In the genomic region with DNA sequence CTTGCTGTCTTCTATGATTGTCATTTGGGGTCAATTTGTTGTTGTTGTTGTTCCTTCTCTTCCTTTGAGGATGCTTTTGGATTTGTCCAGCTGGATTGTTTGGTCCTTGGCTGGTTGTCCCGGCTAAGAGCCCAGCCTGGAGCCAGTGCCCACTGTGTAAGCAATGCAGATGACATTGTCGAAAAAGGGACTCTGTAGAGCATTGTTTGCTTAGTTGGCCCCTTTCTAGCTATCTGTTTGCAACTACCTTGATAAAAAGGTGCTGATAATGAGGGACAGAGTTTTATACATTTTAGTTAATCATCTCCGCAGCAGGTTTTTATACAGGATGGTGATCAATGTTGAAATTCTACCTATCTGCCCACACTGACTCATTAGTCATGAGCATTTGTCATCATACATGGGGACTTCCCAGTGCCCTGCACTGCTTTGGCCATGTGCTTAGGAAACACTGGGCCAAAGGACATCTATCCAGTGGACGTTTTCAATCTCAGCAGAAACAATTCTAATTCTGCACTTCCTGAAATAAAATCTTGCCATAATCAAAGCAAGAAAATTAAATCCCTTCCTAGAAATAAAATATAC, we compare ENCODE assay signal across 15 cellular contexts.
DNase-seq lines count a peak whose midpoint lies in the region; ATAC-seq and TF ChIP-seq lines count a peak whose summit lies in the region.
"Had no signal": no experiment of that assay in that cellular context is flagged by ENCODE, and none has a peak within 500 bp of the region (broad histone marks: within the 10 kb centered on the region; RNA-seq: fewer than 3 reads in every experiment).

No MANE protein-coding gene starts in this region.

- H3K36me3 ChIP-seq in WERI-Rb-1, result no peaks in the 10 kb centered on the region

- H3K9me3 ChIP-seq in right cardiac atrium (ENCODE audit: control insufficient read depth, low read length) (no peaks in the 10 kb centered on the region), WERI-Rb-1 (ENCODE audit: severe bottlenecking) (no peaks in the 10 kb centered on the region)

- H3K27ac ChIP-seq in right cardiac atrium (ENCODE audit: low read length), result no peak overlapping the region
- no peak overlapping the region for H3K27ac ChIP-seq in WERI-Rb-1
- H3K27ac ChIP-seq: C4-2B, SK-N-MC had no signal

- no peak for ATAC-seq in left ventricle myocardium superior
- ATAC-seq in right cardiac atrium, result no peak
- peak; percentile 59 for ATAC-seq in HG03432 (IDR thresholded peaks at IDR 0.05; ENCODE audit: unreplicated experiment)
- ATAC-seq: Right ventricle myocardium inferior had no signal

- 76% methylated on average over 4 of the region's 4 CpGs for WGBS in right cardiac atrium

- H3K4me1 ChIP-seq in right cardiac atrium (ENCODE audit: control insufficient read depth, insufficient read depth, low read length), result no peaks in the 10 kb centered on the region

- intact Hi-C loops in left ventricle myocardium superior (cut with micrococcal nuclease), result no loop called here
- intact Hi-C loops in right cardiac atrium (cut with DNase I), result no loop called here

- H3K4me3 ChIP-seq in right cardiac atrium (ENCODE audit: low read length), result no peak overlapping the region
- H3K4me3 ChIP-seq in epithelial cell of esophagus (ENCODE audit: low read length), result no peak overlapping the region
- no peak overlapping the region for H3K4me3 ChIP-seq in WERI-Rb-1 (ENCODE audit: low read depth, low read length)
- H3K4me3 ChIP-seq: SK-N-MC had no signal

- no peak for TF ChIP-seq CTCF in epithelial cell of esophagus (IDR thresholded peaks at IDR 0.05; ENCODE audit: insufficient read depth, low read depth, low read length, missing control alignments)
- no peak for TF ChIP-seq CTCF in WERI-Rb-1 (IDR thresholded peaks at IDR 0.05; ENCODE audit: low read depth, low read length)

- DNase-seq in left ventricle myocardium superior, result peak; percentile 12
- no peak for DNase-seq in right cardiac atrium
- DNase-seq in epithelial cell of esophagus (ENCODE audit: low read depth), result peak; percentile 4
- DNase-seq in stimulated activated CD4-positive, alpha-beta T cell treated with anti-CD3 and anti-CD28 coated beads, Interleukin-15, amount 100 ng/mL, for 24 hours, result no peak
- no peak for DNase-seq in activated CD4-positive, alpha-beta T cell treated with anti-CD3 and anti-CD28 coated beads for 1 hour
- no peak for DNase-seq in epidermal melanocyte (ENCODE audit: insufficient read length, low spot score)
- no peak for DNase-seq in WERI-Rb-1
- DNase-seq: DMS79, NCI-H1048, NCI-H446, NCI-H774 had no signal

- no peaks in the 10 kb centered on the region for H3K27me3 ChIP-seq in right cardiac atrium (ENCODE audit: control insufficient read depth, insufficient read depth)
- no peaks in the 10 kb centered on the region for H3K27me3 ChIP-seq in WERI-Rb-1 (ENCODE audit: insufficient read depth, low read depth, severe bottlenecking)

Comparison
In these comparisons a context has a peak if more than half of its experiments do, and no peak if none do; other contexts are left out.
1. DNase-seq: peak in left ventricle myocardium superior (single experiment) and epithelial cell of esophagus (single experiment); none in right cardiac atrium (0 of 3), stimulated activated CD4-positive, alpha-beta T cell treated with anti-CD3 and anti-CD28 coated beads, Interleukin-15, amount 100 ng/mL, for 24 hours (single experiment), activated CD4-positive, alpha-beta T cell treated with anti-CD3 and anti-CD28 coated beads for 1 hour (single experiment), epidermal melanocyte (single experiment) and WERI-Rb-1 (single experiment).